In the genomic region with DNA sequence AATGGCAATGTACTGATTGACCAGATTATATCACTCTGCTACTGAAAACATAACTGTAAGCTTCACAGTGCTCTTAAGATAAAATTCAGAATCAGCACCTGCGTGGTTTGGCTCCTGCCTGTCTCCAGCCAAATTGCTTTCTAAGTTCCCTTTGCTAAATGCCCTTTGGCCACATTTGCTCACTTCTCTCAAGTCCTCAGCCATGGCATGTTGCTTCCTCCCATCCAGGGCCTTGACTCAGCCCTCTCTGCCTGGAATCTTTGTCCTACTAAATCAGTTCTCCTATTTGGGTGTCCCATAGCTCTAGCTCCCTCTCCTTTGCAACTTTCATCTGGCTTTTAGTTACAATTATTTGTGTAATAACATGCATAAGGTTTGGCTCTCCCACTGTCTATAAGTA, we compare ENCODE assay signal across 28 cellular contexts.
"Had no signal": no experiment of that assay in that cellular context is flagged by ENCODE, and none has a peak within 500 bp of the region (broad histone marks: within the 10 kb centered on the region; RNA-seq: fewer than 3 reads in every experiment).

No MANE protein-coding gene starts in this region.

- H3K4me3 ChIP-seq: heart left ventricle, left ventricle myocardium inferior, mucosa of descending colon, neural progenitor cell, right atrium auricular region, right lobe of liver, stomach, testis, thyroid gland, transverse colon, upper lobe of left lung had no signal

- DNase-seq: heart left ventricle; hypothalamus; immature natural killer cell; kidney; left colon; left ventricle myocardium inferior; midbrain; mucosa of descending colon; naive thymus-derived CD8-positive, alpha-beta T cell; occipital lobe; right lobe of liver; stimulated activated CD4-positive, alpha-beta T cell treated with anti-CD3 and anti-CD28 coated beads, Interleukin-12 subunit alpha, Interleukin-12 subunit beta, amount 100 ng/mL, for 4 hours; stimulated activated CD4-positive, alpha-beta T cell treated with anti-CD3 and anti-CD28 coated beads, Interleukin-15, amount 100 ng/mL, for 24 hours; stimulated activated CD4-positive, alpha-beta T cell treated with anti-CD3 and anti-CD28 coated beads, Interleukin-2, amount 100 ng/mL, for 24 hours; stimulated activated CD4-positive, alpha-beta T cell treated with anti-CD3 and anti-CD28 coated beads, Interleukin-4, amount 100 ng/mL, for 1 hour; stimulated activated naive B cell treated with anti-CD40 and anti-IgM and Interleukin-4, amounts not matched to agents 10 μg/mL and 1 μg/mL and 100 μg/mL, for 72 hours; stimulated activated naive CD8-positive, alpha-beta T cell treated with anti-CD3 and anti-CD28 coated beads, Interleukin-15, Interleukin-2, amounts not matched to agents 100 U/mL and 50 U/mL, for 24 hours; stomach; testis; thyroid gland; transverse colon; upper lobe of left lung had no signal

- H3K27me3 ChIP-seq: neural progenitor cell, neutrophil, right atrium auricular region, right lobe of liver, testis, thyroid gland, transverse colon, upper lobe of left lung had no signal

- H3K36me3 ChIP-seq: heart left ventricle, left ventricle myocardium inferior, neural progenitor cell, neutrophil, right atrium auricular region, right lobe of liver, stomach, thyroid gland, transverse colon, upper lobe of left lung had no signal

- ATAC-seq: heart left ventricle; left colon; mucosa of descending colon; naive thymus-derived CD8-positive, alpha-beta T cell; right lobe of liver; stimulated activated naive B cell treated with anti-CD40 and anti-IgM and Interleukin-4, amounts not matched to agents 10 μg/mL and 1 μg/mL and 100 μg/mL, for 72 hours; stimulated activated naive CD8-positive, alpha-beta T cell treated with anti-CD3 and anti-CD28 coated beads, Interleukin-15, Interleukin-2, amounts not matched to agents 100 U/mL and 50 U/mL, for 24 hours had no signal

- H3K27ac ChIP-seq: heart left ventricle, left ventricle myocardium inferior, neural progenitor cell, neutrophil, parathyroid adenoma, right atrium auricular region, right lobe of liver, stomach, testis, thyroid gland, transverse colon, upper lobe of left lung had no signal

- H3K9me3 ChIP-seq: heart left ventricle, left ventricle myocardium inferior, mucosa of descending colon, neutrophil, right atrium auricular region, right lobe of liver, stomach, testis, thyroid gland, transverse colon, upper lobe of left lung had no signal

- FAIRE-seq: islet of Langerhans, kidney, urothelium cell line had no signal

- H3K4me1 ChIP-seq: heart left ventricle, left ventricle myocardium inferior, parathyroid adenoma, right atrium auricular region, right lobe of liver, testis, thyroid gland, upper lobe of left lung had no signal
